In the genomic region with DNA sequence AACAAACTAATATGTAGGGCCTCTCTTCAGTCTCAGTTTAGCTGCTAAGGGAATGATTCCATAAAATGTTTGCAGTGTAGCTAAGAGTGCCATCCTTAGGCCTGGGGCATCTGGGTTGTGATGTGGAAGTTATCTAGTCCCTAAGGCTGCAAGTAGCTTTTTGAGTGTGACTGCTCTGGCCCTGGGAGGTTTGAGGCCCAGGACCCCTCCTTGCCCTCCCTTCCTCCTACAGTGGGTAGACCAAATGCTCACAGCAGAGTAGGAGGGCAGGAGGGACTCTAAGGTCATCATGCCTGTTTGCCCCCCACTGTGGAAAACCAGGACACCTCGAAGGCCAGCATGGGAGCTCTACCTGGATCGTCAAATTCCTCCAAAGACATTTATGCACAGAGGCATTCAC, we compare ENCODE assay signal across 30 cellular contexts.
"Had no signal": no experiment of that assay in that cellular context is flagged by ENCODE, and none has a peak within 500 bp of the region (broad histone marks: within the 10 kb centered on the region; RNA-seq: fewer than 3 reads in every experiment).

No MANE protein-coding gene starts in this region.

- DNase-seq: activated B cell treated with CpG ODN at 0.5 μM for 24 hours; activated CD4-positive, alpha-beta memory T cell treated with anti-CD3 and anti-CD28 coated beads for 36 hours; activated CD4-positive, alpha-beta T cell treated with anti-CD3 and anti-CD28 coated beads for 4 hours; activated CD4-positive, alpha-beta T cell treated with anti-CD3 and anti-CD28 coated beads, Interleukin-2, amount 10 ng/mL, durations not matched to agents 24 days and 14 days; activated CD4-positive, alpha-beta T cell treated with anti-CD3 and anti-CD28 coated beads, Interleukin-2, amount 50 U/mL, for 1 hour; activated CD4-positive, alpha-beta T cell treated with anti-CD3 and anti-CD28 coated beads, Interleukin-2, amount 50 U/mL, for 4 hours; activated CD4-positive, CD25-positive, alpha-beta regulatory T cell treated with anti-CD3 and anti-CD28 coated beads, Interleukin-2, amount 50 U/mL, for 72 hours; activated CD8-positive, alpha-beta memory T cell treated with anti-CD3 and anti-CD28 coated beads, Interleukin-2, amount 50 U/mL, for 4 hours; activated CD8-positive, alpha-beta T cell treated with anti-CD3 and anti-CD28 coated beads for 36 hours; activated gamma-delta T cell treated with Interleukin-2 at 50 U/mL for 16 hours; activated naive CD4-positive, alpha-beta T cell; activated naive CD4-positive, alpha-beta T cell treated with anti-CD3 and anti-CD28 coated beads for 36 hours; activated naive CD4-positive, alpha-beta T cell treated with anti-CD3 and anti-CD28 coated beads, Interleukin-2, amount 50 U/mL, for 16 hours; activated naive CD8-positive, alpha-beta T cell treated with anti-CD3 and anti-CD28 coated beads for 36 hours; activated T-cell treated with anti-CD3 and anti-CD28 coated beads for 4 hours; activated T-cell treated with anti-CD3 and anti-CD28 coated beads, Interleukin-2, amount 50 U/mL, for 1 hour; activated T-cell treated with anti-CD3 and anti-CD28 coated beads, Interleukin-2, amount 50 U/mL, for 4 hours; activated T-cell treated with anti-CD3 and anti-CD28 coated beads, Interleukin-2, amount 50 U/mL, for 72 hours; adrenal gland; amniotic stem cell; aorta; body of pancreas; brain microvascular endothelial cell; caudate nucleus; cerebellar nuclear complex; T-helper 1 cell; T-helper 2 cell; T-helper 9 cell had no signal

- ATAC-seq: activated CD8-positive, alpha-beta T cell treated with anti-CD3 and anti-CD28 coated beads for 36 hours; activated naive CD4-positive, alpha-beta T cell treated with anti-CD3 and anti-CD28 coated beads, Interleukin-2, amount 50 U/mL, for 72 hours; activated T-cell treated with anti-CD3 and anti-CD28 coated beads, Interleukin-2, amount 50 U/mL, for 4 hours; activated T-cell treated with anti-CD3 and anti-CD28 coated beads, Interleukin-2, amount 50 U/mL, for 72 hours; activated T-helper 17 cell treated with anti-CD3 and anti-CD28 coated beads, Interleukin-2, amount 50 U/mL, for 72 hours; body of pancreas had no signal
